12 cellular contexts compared by ENCODE assay signal in the genomic region with DNA sequence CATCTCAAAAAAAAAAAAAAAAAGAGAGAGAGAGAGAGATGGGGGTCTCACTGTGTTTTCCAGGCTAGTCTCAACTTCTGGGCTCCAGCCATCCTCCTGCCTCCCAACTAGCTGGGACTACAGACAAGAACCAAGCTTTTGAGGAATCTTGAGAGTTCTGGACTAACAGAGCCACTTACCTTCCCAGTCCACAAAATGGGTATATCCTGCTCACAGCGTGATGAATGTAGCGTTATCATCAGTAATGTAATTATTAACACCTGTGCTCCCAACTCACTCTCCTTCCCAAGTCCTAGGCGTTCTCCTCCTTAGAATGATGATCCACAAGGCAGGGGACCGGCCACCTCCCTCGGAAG. TPM values are rescaled to one million over a fixed set of nuclear protein-coding genes. Genes with fewer than 3 reads are reported as not detected.
DNase-seq lines count a peak whose midpoint lies in the region; ATAC-seq, FAIRE-seq and TF ChIP-seq lines count a peak whose summit lies in the region.
"Had no signal": no experiment of that assay in that cellular context is flagged by ENCODE, and none has a peak within 500 bp of the region (broad histone marks: within the 10 kb centered on the region; RNA-seq: fewer than 3 reads in every experiment).

No MANE protein-coding gene starts in this region.

- H3K4me1 Mint-ChIP-seq in activated naive CD8-positive, alpha-beta T cell treated with anti-CD3 and anti-CD28 coated beads for 36 hours: peaks cover 14% of the 10 kb centered on the region
- H3K4me1 Mint-ChIP-seq in type B pancreatic cell (ENCODE audit: unreplicated experiment): peaks cover 12% of the 10 kb centered on the region

- no peak for TF ChIP-seq EP300 in HepG2 (IDR thresholded peaks at IDR 0.05; ENCODE audit: low read depth in 2 of 2, low read length in 2 of 2)
- no peak for TF ChIP-seq EP300 in HepG2 (CRISPR knock-in tag; IDR thresholded peaks at IDR 0.05; ENCODE audit: borderline replicate concordance)

- no peak overlapping the region for H4K8ac ChIP-seq in mesenchymal stem cell (ENCODE audit: low read length)

- H3K14ac ChIP-seq in mesenchymal stem cell (ENCODE audit: low read length in 2 of 2): no peak overlapping the region

- no peak overlapping the region for H3K4ac ChIP-seq in mesenchymal stem cell (ENCODE audit: low read depth in 1 of 2, low read length in 2 of 2)

- FAIRE-seq in HepG2 (lab: Jason Lieb, UNC): no peak
- no peak for FAIRE-seq in GM19239 (lab: Jason Lieb, UNC)

- peak overlapping the region; percentile 42 to 73 (median 54); a peak in 5 of 6 replicates for H3K4me3 ChIP-seq in HepG2 (replicated peaks in 1 of 3; ENCODE audit: insufficient read depth in 1 of 3, low read depth in 2 of 3, low read length in 3 of 3)
- H3K4me3 ChIP-seq in right lobe of liver: no peak overlapping the region
- H3K4me3 ChIP-seq in mesenchymal stem cell (ENCODE audit: insufficient read depth in 1 of 2, low read depth in 1 of 2, low read length in 2 of 2): peak overlapping the region in 1 of 2 experiments; percentile 42
- H3K4me3 ChIP-seq: SK-N-MC had no signal

- H3K9me3 Mint-ChIP-seq in activated naive CD8-positive, alpha-beta T cell treated with anti-CD3 and anti-CD28 coated beads for 36 hours: no peaks in the 10 kb centered on the region
- no peaks in the 10 kb centered on the region for H3K9me3 Mint-ChIP-seq in type B pancreatic cell
- H3K9me3 Mint-ChIP-seq: immature natural killer cell had no signal

- H3K79me1 ChIP-seq in mesenchymal stem cell (replicated peaks; ENCODE audit: low read length, poor library complexity, severe bottlenecking): peaks cover 1% of the 10 kb centered on the region

- no peak overlapping the region for H4K91ac ChIP-seq in mesenchymal stem cell (ENCODE audit: low read length)

- DNase-seq in HepG2 (ENCODE audit: low spot score) (no peak), right lobe of liver (no peak), mesenchymal stem cell (no peak), type B pancreatic cell (ENCODE audit: extremely low spot score, unreplicated experiment) (no peak), left lobe of liver (ENCODE audit: low spot score) (no peak), GM19239 (ENCODE audit: insufficient read length, low spot score) (no peak)
- DNase-seq in activated naive CD8-positive, alpha-beta T cell treated with anti-CD3 and anti-CD28 coated beads for 36 hours: no peak
- DNase-seq: effector CD4-positive, alpha-beta T cell had no signal

- WGBS in HepG2 (ENCODE audit: low lambda C conversion rate): 32% methylated on average over 5 of the region's 5 CpGs
- WGBS in right lobe of liver (ENCODE audit: insufficient coverage, low coverage, low lambda C conversion rate, missing lambda C conversion rate): 24% methylated on average over 4 of the region's 5 CpGs
- WGBS in mesenchymal stem cell: 48% methylated on average over 5 of the region's 5 CpGs

- H3K27ac ChIP-seq in HepG2 (ENCODE audit: extremely low read length, insufficient read depth, low read length) (no peak overlapping the region), right lobe of liver (no peak overlapping the region), mesenchymal stem cell (ENCODE audit: low read length, poor library complexity, severe bottlenecking) (no peak overlapping the region)
- H3K27ac ChIP-seq: SK-N-MC had no signal

- no peak overlapping the region for H3K23ac ChIP-seq in mesenchymal stem cell (ENCODE audit: low read length in 2 of 2)

- TF ChIP-seq POLR2A in HepG2 (IDR thresholded peaks at IDR 0.05; ENCODE audit: insufficient read depth in 1 of 2, low read depth in 2 of 2, low read length in 2 of 2): no peak
- no peak for TF ChIP-seq POLR2A in right lobe of liver (IDR thresholded peaks at IDR 0.05)

- in situ Hi-C loops in HepG2 (cut with HindIII; ENCODE audit: extremely low pct_ligation_motif_present, low pct_unique_long_range_greater_than_20kb): loop anchor here (10.0 kb wide), 1 partner anchor 278 kb away; no protein-coding TSS in a partner anchor

- no peak overlapping the region for H2BK12ac ChIP-seq in mesenchymal stem cell (ENCODE audit: low read length in 2 of 2)

- H4K20me1 ChIP-seq in HepG2 (ENCODE audit: insufficient read depth, low read length): no peaks in the 10 kb centered on the region

- no peak overlapping the region for H2BK15ac ChIP-seq in mesenchymal stem cell (ENCODE audit: low read depth, poor library complexity, severe bottlenecking)

- CTCF ChIA-PET in HepG2 (lab: Yijun Ruan, JAX; ENCODE audit: low intra/inter-chr PET ratio, low total read pairs): no interaction called here

- H3K4me2 ChIP-seq in HepG2 (ENCODE audit: low read depth, low read length): peak overlapping the region; percentile 71
- peak overlapping the region; percentile 76 for H3K4me2 ChIP-seq in mesenchymal stem cell (ENCODE audit: low read length, poor library complexity, severe bottlenecking)

- H3K36me3 ChIP-seq in HepG2 (replicated peaks in 1 of 2; ENCODE audit: control insufficient read depth in 1 of 2, insufficient read depth in 2 of 2, low read length in 2 of 2) (no peaks in the 10 kb centered on the region), right lobe of liver (no peaks in the 10 kb centered on the region), mesenchymal stem cell (ENCODE audit: control insufficient read depth in 1 of 2, insufficient read depth in 2 of 2, low read depth in 1 of 2, low read length in 2 of 2) (no peaks in the 10 kb centered on the region)

- no peak overlapping the region for H3K18ac ChIP-seq in mesenchymal stem cell (ENCODE audit: low read depth in 1 of 2, low read length in 2 of 2)

- intact Hi-C loops in HepG2 (cut with micrococcal nuclease; ENCODE audit: unreplicated experiment) (no loop called here), right lobe of liver (cut with DNase I) (no loop called here)

- BruUV-seq in HepG2 (replicated peaks; lab: Mats Ljungman, UMichigan): no TSS peak

- peaks cover 18% of the 10 kb centered on the region for H3K27me3 Mint-ChIP-seq in activated naive CD8-positive, alpha-beta T cell treated with anti-CD3 and anti-CD28 coated beads for 36 hours
- H3K27me3 Mint-ChIP-seq in type B pancreatic cell: peaks cover 4% of the 10 kb centered on the region

- no peaks in the 10 kb centered on the region for H3K27me3 ChIP-seq in HepG2 (ENCODE audit: control insufficient read depth in 1 of 2, insufficient read depth in 2 of 2, low read length in 2 of 2)
- peaks cover 0 to 7% of the 10 kb centered on the region in 2 donors for H3K27me3 ChIP-seq in right lobe of liver
- peaks cover 4 to 20% of the 10 kb centered on the region in 2 experiments for H3K27me3 ChIP-seq in mesenchymal stem cell (ENCODE audit: control insufficient read depth in 1 of 2, insufficient read depth in 1 of 2, low read length in 2 of 2)

- H3K79me2 ChIP-seq in HepG2 (ENCODE audit: insufficient read depth, low read length): no peaks in the 10 kb centered on the region

- H3K4me1 ChIP-seq in HepG2 (ENCODE audit: insufficient read depth, low read length) (peaks cover 19% of the 10 kb centered on the region), right lobe of liver (no peaks in the 10 kb centered on the region), mesenchymal stem cell (ENCODE audit: control insufficient read depth, insufficient read depth, low read depth, low read length) (peaks cover 7% of the 10 kb centered on the region)

- ATAC-seq in HepG2 (no peak), right lobe of liver (no peak), HG03432 (IDR thresholded peaks at IDR 0.05; ENCODE audit: unreplicated experiment) (no peak), left lobe of liver (no peak)

- TF ChIP-seq CTCF in HepG2 (CRISPR knock-in tag; IDR thresholded peaks at IDR 0.05) (no peak), right lobe of liver (IDR thresholded peaks at IDR 0.05) (no peak), type B pancreatic cell (conservative IDR thresholded peaks at IDR 0.05) (no peak)

- peak overlapping the region; percentile 58 for H3K4me3 Mint-ChIP-seq in activated naive CD8-positive, alpha-beta T cell treated with anti-CD3 and anti-CD28 coated beads for 36 hours
- H3K4me3 Mint-ChIP-seq in type B pancreatic cell: peak overlapping the region; percentile 76

- H2BK120ac ChIP-seq in mesenchymal stem cell (ENCODE audit: low read depth, low read length): no peak overlapping the region

- H3K27ac Mint-ChIP-seq in activated naive CD8-positive, alpha-beta T cell treated with anti-CD3 and anti-CD28 coated beads for 36 hours: no peak overlapping the region
- no peak overlapping the region for H3K27ac Mint-ChIP-seq in type B pancreatic cell

- POLR2A ChIA-PET in HepG2 (lab: Yijun Ruan, JAX): interaction anchor here (0.6 to 1.2 kb wide), 3 partner anchors 26 to 201 kb away, joined by 3 read pairs; no protein-coding TSS in a partner anchor

- no peak overlapping the region for H2AK5ac ChIP-seq in mesenchymal stem cell (ENCODE audit: low read length, severe bottlenecking)

- no peak overlapping the region for H2BK5ac ChIP-seq in mesenchymal stem cell (ENCODE audit: low read depth, low read length, poor library complexity, severe bottlenecking)

- H2AFZ ChIP-seq in HepG2 (ENCODE audit: low read length) (no peak overlapping the region), mesenchymal stem cell (ENCODE audit: low read depth, low read length) (no peak overlapping the region)

- H3K36me3 Mint-ChIP-seq in activated naive CD8-positive, alpha-beta T cell treated with anti-CD3 and anti-CD28 coated beads for 36 hours: no peaks in the 10 kb centered on the region
- no peaks in the 10 kb centered on the region for H3K36me3 Mint-ChIP-seq in type B pancreatic cell
- H3K36me3 Mint-ChIP-seq: immature natural killer cell had no signal

- H3K9me3 ChIP-seq in HepG2 (ENCODE audit: low read length) (no peaks in the 10 kb centered on the region), right lobe of liver (no peaks in the 10 kb centered on the region), mesenchymal stem cell (ENCODE audit: control insufficient read depth, low read length) (no peaks in the 10 kb centered on the region)

- TF ChIP-seq RAD21 in HepG2 (CRISPR knock-in tag; IDR thresholded peaks at IDR 0.05): no peak

- H3K9ac ChIP-seq in HepG2 (ENCODE audit: insufficient read depth, low read depth, low read length) (no peak overlapping the region), mesenchymal stem cell (ENCODE audit: low read length) (peak overlapping the region; percentile 12)

RNA-seq across cellular contexts. Expression of gene NANOS3, which starts 4.6 kb away (rescaled TPM):
- total RNA-seq in HepG2 (2016; rRNA removed; fragmentation: Illumina TruSeq; extraction: Trizol): not detected in 2 replicates
- not detected in 2 replicates for total RNA-seq in HepG2 (2016; cell fraction: cytosol; rRNA removed; fragmentation: Illumina TruSeq; extraction: Trizol; ENCODE audit: low read depth)
- not detected in 2 replicates for total RNA-seq in HepG2 (2016; cell fraction: insoluble cytoplasmic fraction; rRNA removed; fragmentation: Illumina TruSeq; extraction: Trizol)
- total RNA-seq in HepG2 (2016; cell fraction: membrane; rRNA removed; fragmentation: Illumina TruSeq; extraction: Trizol): not detected in 2 replicates
- not detected in 2 replicates for total RNA-seq in HepG2 (2016; cell fraction: nucleus; rRNA removed; fragmentation: Illumina TruSeq; extraction: Trizol)
- 0.21 TPM in 1 of 2 replicates, not detected in the other for polyA plus RNA-seq in HepG2 (2011; rRNA removed)
- polyA plus RNA-seq in HepG2 (2011; cell fraction: cytosol; rRNA removed): not detected in 2 replicates
- polyA plus RNA-seq in HepG2 (2011; cell fraction: nucleus; rRNA removed): 1.1 and 1.8 TPM in 2 replicates
- polyA plus RNA-seq in HepG2 (2012): 1.1 TPM in 1 of 2 replicates, not detected in the other
- polyA plus RNA-seq in HepG2 (2016; cell fraction: cytosol; fragmentation: Illumina TruSeq; extraction: Trizol; ENCODE audit: low read depth): not detected in 2 replicates
- polyA plus RNA-seq in HepG2 (2016; cell fraction: insoluble cytoplasmic fraction; fragmentation: Illumina TruSeq; extraction: Trizol; ENCODE audit: low read depth): not detected in 2 replicates
- not detected in 2 replicates for polyA plus RNA-seq in HepG2 (2016; cell fraction: membrane; fragmentation: Illumina TruSeq; extraction: Trizol; ENCODE audit: low read depth)
- polyA plus RNA-seq in HepG2 (2016; cell fraction: nucleus; fragmentation: Illumina TruSeq; extraction: Trizol; ENCODE audit: insufficient read depth, low read depth): not detected in 2 replicates
- not detected in 2 replicates for polyA minus RNA-seq in HepG2 (2011; rRNA and poly(A)+ RNA removed; ENCODE audit: low replicate concordance)
- polyA minus RNA-seq in HepG2 (2011; cell fraction: cytosol; rRNA and poly(A)+ RNA removed): not detected in 2 replicates
- not detected in 2 replicates for polyA minus RNA-seq in HepG2 (2011; cell fraction: nucleus; rRNA and poly(A)+ RNA removed)
- total RNA-seq in right lobe of liver: not detected
- total RNA-seq in activated naive CD8-positive, alpha-beta T cell treated with anti-CD3 and anti-CD28 coated beads for 36 hours: under 1 TPM; 0.70 to 0.80 TPM
- 1.4 TPM for polyA plus RNA-seq in mesenchymal stem cell (2013, experiment 1 of 2)
- polyA plus RNA-seq in mesenchymal stem cell (2013, experiment 2 of 2): 3.1 TPM
- total RNA-seq in type B pancreatic cell (ENCODE audit: low replicate concordance): 0.69 and 2.8 TPM in 2 replicates
- total RNA-seq in left lobe of liver: not detected
- total RNA-seq: pulmonary artery endothelial cell had no signal
- polyA plus RNA-seq: immature natural killer cell had no signal

RNA-seq across cellular contexts. Expression of gene BRME1, which starts 33.6 kb away (rescaled TPM):
- total RNA-seq in HepG2 (2016; rRNA removed; fragmentation: Illumina TruSeq; extraction: Trizol) (0.84 and 1.5 TPM in 2 replicates), right lobe of liver (1 to 10 TPM in 4 of 6 experiments, under 1 TPM in 2; 0.34 to 3.7 (median 1.2) TPM), type B pancreatic cell (ENCODE audit: low replicate concordance) (3.5 and 9.2 TPM in 2 replicates), left lobe of liver (1.3 TPM)
- 0.35 and 0.40 TPM in 2 replicates for total RNA-seq in HepG2 (2016; cell fraction: cytosol; rRNA removed; fragmentation: Illumina TruSeq; extraction: Trizol; ENCODE audit: low read depth)
- total RNA-seq in HepG2 (2016; cell fraction: insoluble cytoplasmic fraction; rRNA removed; fragmentation: Illumina TruSeq; extraction: Trizol): 1.1 TPM in 2 replicates
- 0.25 and 0.69 TPM in 2 replicates for total RNA-seq in HepG2 (2016; cell fraction: membrane; rRNA removed; fragmentation: Illumina TruSeq; extraction: Trizol)
- 1.2 and 1.3 TPM in 2 replicates for total RNA-seq in HepG2 (2016; cell fraction: nucleus; rRNA removed; fragmentation: Illumina TruSeq; extraction: Trizol)
- polyA plus RNA-seq in HepG2 (2011; rRNA removed): 0.74 and 0.91 TPM in 2 replicates
- polyA plus RNA-seq in HepG2 (2011; cell fraction: cytosol; rRNA removed): 0.55 and 0.72 TPM in 2 replicates
- 5.7 and 8.2 TPM in 2 replicates for polyA plus RNA-seq in HepG2 (2011; cell fraction: nucleus; rRNA removed)
- polyA plus RNA-seq in HepG2 (2012): 1.3 and 1.8 TPM in 2 replicates
- polyA plus RNA-seq in HepG2 (2016; cell fraction: cytosol; fragmentation: Illumina TruSeq; extraction: Trizol; ENCODE audit: low read depth): 0.09 TPM in 1 of 2 replicates, not detected in the other
- 1.1 and 1.8 TPM in 2 replicates for polyA plus RNA-seq in HepG2 (2016; cell fraction: insoluble cytoplasmic fraction; fragmentation: Illumina TruSeq; extraction: Trizol; ENCODE audit: low read depth)
- 0.23 and 0.31 TPM in 2 replicates for polyA plus RNA-seq in HepG2 (2016; cell fraction: membrane; fragmentation: Illumina TruSeq; extraction: Trizol; ENCODE audit: low read depth)
- 5.8 and 5.9 TPM in 2 replicates for polyA plus RNA-seq in HepG2 (2016; cell fraction: nucleus; fragmentation: Illumina TruSeq; extraction: Trizol; ENCODE audit: insufficient read depth, low read depth)
- polyA minus RNA-seq in HepG2 (2011; rRNA and poly(A)+ RNA removed; ENCODE audit: low replicate concordance): 1.2 and 5.8 TPM in 2 replicates
- polyA minus RNA-seq in HepG2 (2011; cell fraction: cytosol; rRNA and poly(A)+ RNA removed): 1.3 TPM in 1 of 2 replicates, not detected in the other
- polyA minus RNA-seq in HepG2 (2011; cell fraction: nucleus; rRNA and poly(A)+ RNA removed): 2.2 and 2.4 TPM in 2 replicates
- 1 to 10 TPM; 6.9 to 7.3 TPM for total RNA-seq in activated naive CD8-positive, alpha-beta T cell treated with anti-CD3 and anti-CD28 coated beads for 36 hours
- 0.22 TPM for polyA plus RNA-seq in mesenchymal stem cell (2013, experiment 1 of 2)
- 0.22 TPM for polyA plus RNA-seq in mesenchymal stem cell (2013, experiment 2 of 2)

RNA-seq across cellular contexts. Expression of gene CC2D1A, which starts 33.7 kb away (rescaled TPM):
- total RNA-seq in HepG2 (2016; rRNA removed; fragmentation: Illumina TruSeq; extraction: Trizol): 6.4 and 9.7 TPM in 2 replicates
- total RNA-seq in HepG2 (2016; cell fraction: cytosol; rRNA removed; fragmentation: Illumina TruSeq; extraction: Trizol; ENCODE audit: low read depth): 5.0 and 5.7 TPM in 2 replicates
- 4.7 and 10.2 TPM in 2 replicates for total RNA-seq in HepG2 (2016; cell fraction: insoluble cytoplasmic fraction; rRNA removed; fragmentation: Illumina TruSeq; extraction: Trizol)
- 5.3 and 5.8 TPM in 2 replicates for total RNA-seq in HepG2 (2016; cell fraction: membrane; rRNA removed; fragmentation: Illumina TruSeq; extraction: Trizol)
- 9.4 and 12.9 TPM in 2 replicates for total RNA-seq in HepG2 (2016; cell fraction: nucleus; rRNA removed; fragmentation: Illumina TruSeq; extraction: Trizol)
- polyA plus RNA-seq in HepG2 (2011; rRNA removed): 11.5 and 17.0 TPM in 2 replicates
- 4.6 and 5.8 TPM in 2 replicates for polyA plus RNA-seq in HepG2 (2011; cell fraction: cytosol; rRNA removed)
- polyA plus RNA-seq in HepG2 (2011; cell fraction: nucleus; rRNA removed): 100 and 116 TPM in 2 replicates
- polyA plus RNA-seq in HepG2 (2012): 16.4 and 23.4 TPM in 2 replicates
- 1.2 and 1.8 TPM in 2 replicates for polyA plus RNA-seq in HepG2 (2016; cell fraction: cytosol; fragmentation: Illumina TruSeq; extraction: Trizol; ENCODE audit: low read depth)
- 9.0 and 11.9 TPM in 2 replicates for polyA plus RNA-seq in HepG2 (2016; cell fraction: insoluble cytoplasmic fraction; fragmentation: Illumina TruSeq; extraction: Trizol; ENCODE audit: low read depth)
- polyA plus RNA-seq in HepG2 (2016; cell fraction: membrane; fragmentation: Illumina TruSeq; extraction: Trizol; ENCODE audit: low read depth): 2.8 and 3.2 TPM in 2 replicates
- polyA plus RNA-seq in HepG2 (2016; cell fraction: nucleus; fragmentation: Illumina TruSeq; extraction: Trizol; ENCODE audit: insufficient read depth, low read depth): 55.9 and 56.2 TPM in 2 replicates
- polyA minus RNA-seq in HepG2 (2011; rRNA and poly(A)+ RNA removed; ENCODE audit: low replicate concordance): 13.2 and 19.3 TPM in 2 replicates
- polyA minus RNA-seq in HepG2 (2011; cell fraction: cytosol; rRNA and poly(A)+ RNA removed): 4.7 and 6.5 TPM in 2 replicates
- polyA minus RNA-seq in HepG2 (2011; cell fraction: nucleus; rRNA and poly(A)+ RNA removed): 20.1 and 21.6 TPM in 2 replicates
- 10 to 100 TPM; 16.5 to 29.8 (median 18.1) TPM for total RNA-seq in right lobe of liver
- total RNA-seq in activated naive CD8-positive, alpha-beta T cell treated with anti-CD3 and anti-CD28 coated beads for 36 hours: 10 to 100 TPM; 24.4 to 25.0 TPM
- polyA plus RNA-seq in mesenchymal stem cell (2013, experiment 1 of 2): 15.2 TPM
- 15.0 TPM for polyA plus RNA-seq in mesenchymal stem cell (2013, experiment 2 of 2)
- total RNA-seq in type B pancreatic cell (ENCODE audit: low replicate concordance): 35.4 and 42.3 TPM in 2 replicates
- 24.9 TPM for total RNA-seq in left lobe of liver

Comparison
In these comparisons a context has a peak if more than half of its experiments do, and no peak if none do; other contexts are left out.
1. H3K4me3 ChIP-seq: peak in HepG2 (3 of 3); none in right lobe of liver (0 of 3).